Comparison of ENCODE assay signal across 11 cellular contexts in genomic region chr14:66649515-66649914, GRCh38.
DNase-seq lines count a peak whose midpoint lies in the region; ATAC-seq and TF ChIP-seq lines count a peak whose summit lies in the region.
"Had no signal": no experiment of that assay in that cellular context is flagged by ENCODE, and none has a peak within 500 bp of the region (broad histone marks: within the 10 kb centered on the region; RNA-seq: fewer than 3 reads in every experiment).

No MANE protein-coding gene starts in this region.

- no peak overlapping the region for H3K27ac Mint-ChIP-seq in activated B cell treated with CpG ODN at 0.5 μM for 24 hours
- H3K27ac Mint-ChIP-seq: activated naive CD8-positive, alpha-beta T cell had no signal

- H3K9me2 ChIP-seq in hepatocyte (replicated peaks; ENCODE audit: insufficient read depth), result no peaks in the 10 kb centered on the region

- no peak overlapping the region for H2AK5ac ChIP-seq in neuronal stem cell (ENCODE audit: low read depth, low read length)

- H3K9ac ChIP-seq in neuronal stem cell (ENCODE audit: low read depth, low read length, poor library complexity) (no peak overlapping the region), smooth muscle cell (ENCODE audit: low read depth) (no peak overlapping the region)

- H3K4me3 ChIP-seq in hepatocyte, result no peak overlapping the region
- no peak overlapping the region for H3K4me3 ChIP-seq in neuronal stem cell (ENCODE audit: low read length in 2 of 2)
- no peak overlapping the region for H3K4me3 ChIP-seq in smooth muscle cell
- H3K4me3 ChIP-seq: SK-N-MC had no signal

- H3K36me3 ChIP-seq in hepatocyte (replicated peaks; ENCODE audit: insufficient read depth, low read depth) (no peaks in the 10 kb centered on the region), neuronal stem cell (replicated peaks in 1 of 2; ENCODE audit: control insufficient read depth in 2 of 2, insufficient read depth in 2 of 2, low read length in 2 of 2) (no peaks in the 10 kb centered on the region), smooth muscle cell (ENCODE audit: low read depth) (no peaks in the 10 kb centered on the region)

- H3K4me1 Mint-ChIP-seq in activated B cell treated with CpG ODN at 0.5 μM for 24 hours, result peaks cover 7% of the 10 kb centered on the region

- H3K4me3 Mint-ChIP-seq in activated B cell treated with CpG ODN at 0.5 μM for 24 hours, result no peak overlapping the region
- H3K4me3 Mint-ChIP-seq: activated naive CD8-positive, alpha-beta T cell had no signal

- no peak overlapping the region for H3K23ac ChIP-seq in neuronal stem cell (ENCODE audit: low read depth, low read length, poor library complexity)

- H3K27ac ChIP-seq in hepatocyte (no peak overlapping the region), neuronal stem cell (replicated peaks; ENCODE audit: low read length) (no peak overlapping the region), smooth muscle cell (ENCODE audit: low read depth) (no peak overlapping the region)
- H3K27ac ChIP-seq: SK-N-MC had no signal

- H2BK120ac ChIP-seq in neuronal stem cell (ENCODE audit: low read depth, low read length), result no peak overlapping the region

- no peaks in the 10 kb centered on the region for H3K9me3 Mint-ChIP-seq in activated B cell treated with CpG ODN at 0.5 μM for 24 hours

- H3K4me2 ChIP-seq in hepatocyte (no peak overlapping the region), neuronal stem cell (ENCODE audit: insufficient read depth, low read length, poor library complexity, severe bottlenecking) (no peak overlapping the region), smooth muscle cell (no peak overlapping the region)

- no peaks in the 10 kb centered on the region for H3K79me1 ChIP-seq in neuronal stem cell (ENCODE audit: low read depth, low read length)

- ATAC-seq in GM18511 (IDR thresholded peaks at IDR 0.05; ENCODE audit: unreplicated experiment) (peak; percentile 76), GM21367 (IDR thresholded peaks at IDR 0.05; ENCODE audit: unreplicated experiment) (peak; percentile 61), HG03354 (IDR thresholded peaks at IDR 0.05; ENCODE audit: poor library complexity, severe bottlenecking, unreplicated experiment) (peak; percentile 84), activated B cell treated with CpG ODN at 0.5 μM for 24 hours (ENCODE audit: low read depth) (peak; percentile 42)

- H2BK12ac ChIP-seq in neuronal stem cell (ENCODE audit: low read length), result no peak overlapping the region

- intact Hi-C loops in activated B cell treated with CpG ODN at 0.5 μM for 24 hours (cut with micrococcal nuclease), result no loop called here

- H3K79me2 ChIP-seq in hepatocyte, result peaks cover 8% of the 10 kb centered on the region
- H3K79me2 ChIP-seq in smooth muscle cell (ENCODE audit: low read depth), result no peaks in the 10 kb centered on the region

- H3K27me3 ChIP-seq in hepatocyte (no peaks in the 10 kb centered on the region), neuronal stem cell (ENCODE audit: control insufficient read depth in 3 of 3, insufficient read depth in 3 of 3, low read depth in 1 of 3, low read length in 3 of 3) (no peaks in the 10 kb centered on the region), smooth muscle cell (ENCODE audit: low read depth) (no peaks in the 10 kb centered on the region)

- H4K8ac ChIP-seq in neuronal stem cell (ENCODE audit: low read depth, low read length), result no peak overlapping the region

- H3K9me3 ChIP-seq in hepatocyte (ENCODE audit: low read depth) (no peaks in the 10 kb centered on the region), neuronal stem cell (replicated peaks in 1 of 2; ENCODE audit: control insufficient read depth in 2 of 2, insufficient read depth in 1 of 2, low read depth in 1 of 2, low read length in 2 of 2) (no peaks in the 10 kb centered on the region), smooth muscle cell (replicated peaks; ENCODE audit: low read depth) (no peaks in the 10 kb centered on the region)

- no peaks in the 10 kb centered on the region for H3F3A ChIP-seq in smooth muscle cell (ENCODE audit: low read depth)

- H3K18ac ChIP-seq in neuronal stem cell (ENCODE audit: low read length), result no peak overlapping the region

- no peaks in the 10 kb centered on the region for H3K27me3 Mint-ChIP-seq in activated B cell treated with CpG ODN at 0.5 μM for 24 hours
- H3K27me3 Mint-ChIP-seq: activated naive CD8-positive, alpha-beta T cell had no signal

- H4K20me1 ChIP-seq in hepatocyte (ENCODE audit: insufficient read depth, poor library complexity, severe bottlenecking) (no peaks in the 10 kb centered on the region), smooth muscle cell (ENCODE audit: low read depth) (no peaks in the 10 kb centered on the region)

- POLR2A ChIA-PET in activated B cell treated with CpG ODN at 0.5 μM for 24 hours (lab: Charles Lee), result no interaction called here

- H3K4ac ChIP-seq in neuronal stem cell (ENCODE audit: low read length), result no peak overlapping the region

- H2AFZ ChIP-seq in hepatocyte, result no peak overlapping the region
- no peak overlapping the region for H2AFZ ChIP-seq in neuronal stem cell (ENCODE audit: low read length)
- no peak overlapping the region for H2AFZ ChIP-seq in smooth muscle cell (ENCODE audit: low read depth)

- TF ChIP-seq CTCF in activated B cell treated with CpG ODN at 0.5 μM for 24 hours (IDR thresholded peaks at IDR 0.05) (no peak), hepatocyte (IDR thresholded peaks at IDR 0.05; ENCODE audit: poor library complexity) (no peak), smooth muscle cell (IDR thresholded peaks at IDR 0.05; ENCODE audit: borderline replicate concordance, insufficient read depth, poor library complexity, severe bottlenecking) (no peak)

- no peak overlapping the region for H3K14ac ChIP-seq in neuronal stem cell (ENCODE audit: low read length)

- no peaks in the 10 kb centered on the region for H3K36me3 Mint-ChIP-seq in activated B cell treated with CpG ODN at 0.5 μM for 24 hours (ENCODE audit: low read depth)

- 96% methylated on average over 3 of the region's 3 CpGs for WGBS in hepatocyte (ENCODE audit: low lambda C conversion rate, missing lambda C conversion rate)
- WGBS in neuronal stem cell (ENCODE audit: extremely low coverage in 2 of 2, insufficient read length in 2 of 2, insufficient replicate concordance in 1 of 2), 2 donors, result no CpG with 5 or more reads among the region's 3 CpGs
- 100% methylated on average over 3 of the region's 3 CpGs for WGBS in smooth muscle cell (ENCODE audit: low lambda C conversion rate)

- no peak overlapping the region for H2BK5ac ChIP-seq in neuronal stem cell (ENCODE audit: low read length)

- DNase-seq in activated B cell treated with CpG ODN at 0.5 μM for 24 hours, result no peak
- DNase-seq in hepatocyte (ENCODE audit: low spot score), result no peak
- DNase-seq in neuronal stem cell (ENCODE audit: low spot score), result no peak
- DNase-seq in hippocampal formation (lab: John Stamatoyannopoulos, UW), result no peak
- no peak for DNase-seq in smooth muscle cell (lab: John Stamatoyannopoulos, UW; ENCODE audit: unreplicated experiment)
- DNase-seq: KG1 had no signal

- CTCF ChIA-PET in activated B cell treated with CpG ODN at 0.5 μM for 24 hours (lab: Charles Lee), result no interaction called here

- H4K91ac ChIP-seq in neuronal stem cell (ENCODE audit: low read depth, low read length, poor library complexity), result no peak overlapping the region

- H3K4me1 ChIP-seq in hepatocyte (ENCODE audit: insufficient read depth) (no peaks in the 10 kb centered on the region), neuronal stem cell (ENCODE audit: control insufficient read depth in 2 of 2, insufficient read depth in 1 of 2, low read depth in 1 of 2, low read length in 2 of 2) (peaks cover 9 to 10% of the 10 kb centered on the region in 2 donors), smooth muscle cell (ENCODE audit: low read depth) (no peaks in the 10 kb centered on the region)

- no peak overlapping the region for H2BK15ac ChIP-seq in neuronal stem cell (ENCODE audit: low read length)
